In the genomic region with DNA sequence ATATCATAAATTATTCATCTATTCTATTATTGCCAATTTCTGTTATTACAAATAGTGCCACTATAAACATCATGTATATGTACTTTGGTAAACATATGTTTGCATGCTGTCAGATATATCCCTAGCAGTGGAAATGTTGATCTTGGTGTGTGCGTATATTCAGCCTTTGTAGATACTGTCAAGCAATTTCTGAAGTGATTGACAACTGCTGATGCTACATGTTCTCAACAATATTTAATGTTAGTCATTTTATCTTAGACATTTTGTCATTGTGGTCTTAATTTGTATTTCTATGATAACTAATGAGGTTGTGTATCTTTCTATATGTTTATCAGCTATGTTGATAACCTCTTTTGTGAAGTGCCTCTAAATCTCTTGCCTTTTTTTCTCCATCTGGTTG, we compare ENCODE assay signal across 24 cellular contexts.
"Had no signal": no experiment of that assay in that cellular context is flagged by ENCODE, and none has a peak within 500 bp of the region (broad histone marks: within the 10 kb centered on the region; RNA-seq: fewer than 3 reads in every experiment).

No MANE protein-coding gene starts in this region.

- H3K27ac ChIP-seq: stomach, suprapubic skin, testis, thoracic aorta, thyroid gland, tibial artery, tibial nerve, transverse colon, upper lobe of left lung, upper lobe of right lung, uterus, vagina had no signal

- H3K4me3 ChIP-seq: stomach, suprapubic skin, testis, thoracic aorta, thyroid gland, tibial artery, tibial nerve, transverse colon, upper lobe of left lung, upper lobe of right lung, uterus, vagina had no signal

- H3K9me3 ChIP-seq: testis, thoracic aorta, thyroid gland, tibial artery, transverse colon, upper lobe of left lung, upper lobe of right lung, uterus, vagina had no signal

- H3K27me3 ChIP-seq: stomach, suprapubic skin, testis, thyroid gland, tibial artery, tibial nerve, transverse colon, upper lobe of left lung, upper lobe of right lung, uterus, vagina had no signal

- H3K36me3 ChIP-seq: stomach, suprapubic skin, thoracic aorta, thyroid gland, tibial artery, tibial nerve, transverse colon, upper lobe of left lung, upper lobe of right lung, uterus, vagina had no signal

- DNase-seq: stimulated activated CD4-positive, alpha-beta T cell treated with anti-CD3 and anti-CD28 coated beads, Interleukin-2, amount 100 ng/mL, for 48 hours; stimulated activated CD4-positive, alpha-beta T cell treated with anti-CD3 and anti-CD28 coated beads, Interleukin-4, amount 100 ng/mL, for 1 hour; stimulated activated CD4-positive, alpha-beta T cell treated with anti-CD3 and anti-CD28 coated beads, Interleukin-4, amount 100 ng/mL, for 24 hours; stimulated activated CD4-positive, alpha-beta T cell treated with anti-CD3 and anti-CD28 coated beads, Interleukin-4, amount 100 ng/mL, for 4 hours; stimulated activated CD8-positive, alpha-beta memory T cell treated with anti-CD3 and anti-CD28 coated beads, Interleukin-4, amount 100 ng/mL, for 48 hours; stimulated activated naive B cell treated with anti-CD40 and anti-IgM and Interleukin-4, amounts not matched to agents 10 μg/mL and 1 μg/mL and 100 μg/mL, for 72 hours; stimulated activated naive CD4-positive, alpha-beta T cell; stimulated activated naive CD4-positive, alpha-beta T cell treated with Interleukin-2 at 50 U/mL for 16 hours; stimulated activated naive CD8-positive, alpha-beta T cell treated with anti-CD3 and anti-CD28 coated beads, Interleukin-15, amount 100 ng/mL, for 72 hours; stimulated activated naive CD8-positive, alpha-beta T cell treated with anti-CD3 and anti-CD28 coated beads, Interleukin-15, Interleukin-2, amounts not matched to agents 100 U/mL and 50 U/mL, for 24 hours; stomach; substantia nigra; testis; thyroid gland; tibial artery; transverse colon; trophoblast cell; upper lobe of left lung; upper lobe of right lung; uterus had no signal
